ENCODE assay signal across 26 cellular contexts in the genomic region with DNA sequence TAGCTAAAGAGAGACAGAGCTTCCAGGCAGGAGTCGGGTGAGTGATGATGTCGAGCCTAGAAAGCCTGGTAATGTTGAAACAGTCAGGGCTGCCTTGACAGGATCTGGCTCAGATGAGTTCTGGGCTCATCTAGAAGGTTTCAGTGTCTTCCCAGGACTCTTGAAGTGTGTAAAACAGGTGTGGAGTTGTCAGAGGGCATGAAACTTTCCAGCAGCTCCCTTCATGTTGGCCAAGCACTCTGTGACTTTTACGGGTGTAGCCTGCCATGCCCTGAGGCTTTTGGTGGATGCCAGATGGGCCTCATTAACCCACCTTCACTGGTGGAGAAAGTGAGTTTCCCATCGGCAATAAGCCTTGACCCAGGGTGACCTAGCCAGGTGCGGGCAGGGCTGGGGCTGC.
DNase-seq lines count a peak whose midpoint lies in the region; ATAC-seq, FAIRE-seq and TF ChIP-seq lines count a peak whose summit lies in the region.
"Had no signal": no experiment of that assay in that cellular context is flagged by ENCODE, and none has a peak within 500 bp of the region (broad histone marks: within the 10 kb centered on the region; RNA-seq: fewer than 3 reads in every experiment).

No MANE protein-coding gene starts in this region.

- FAIRE-seq in urothelium cell line (lab: Jason Lieb, UNC), result no peak

- H3K4me1 ChIP-seq in BE2C (peaks cover 25% of the 10 kb centered on the region), Caco-2 (peaks cover 6% of the 10 kb centered on the region), neuronal stem cell (ENCODE audit: control insufficient read depth in 2 of 2, insufficient read depth in 1 of 2, low read depth in 1 of 2, low read length in 2 of 2) (peaks cover 3 to 6% of the 10 kb centered on the region in 2 donors), A673 (ENCODE audit: insufficient read depth, low read length, poor library complexity, severe bottlenecking) (peaks cover 8% of the 10 kb centered on the region)

- H3K79me1 ChIP-seq in neuronal stem cell (ENCODE audit: low read depth, low read length), result no peaks in the 10 kb centered on the region

- intact Hi-C loops in Caco-2 (cut with micrococcal nuclease; ENCODE audit: unreplicated experiment), result no loop called here
- intact Hi-C loops in MCF 10A (cut with micrococcal nuclease), result no loop called here
- intact Hi-C loops in A673 (cut with micrococcal nuclease; ENCODE audit: unreplicated experiment), result no loop called here

- H2BK5ac ChIP-seq in neuronal stem cell (ENCODE audit: low read length), result no peak overlapping the region

- CTCF ChIA-PET in Caco-2 (lab: Charles Lee) (no interaction called here), MCF 10A (lab: Yijun Ruan, JAX) (interaction anchor here (0.8 to 1.6 kb wide), 2 partner anchors 43 to 52 kb away, joined by 3 to 4 read pairs; no protein-coding TSS in a partner anchor), A673 (lab: Charles Lee) (no interaction called here)

- no peaks in the 10 kb centered on the region for H3K27me3 ChIP-seq in BE2C
- H3K27me3 ChIP-seq in Caco-2 (replicated peaks; ENCODE audit: control insufficient read depth, insufficient read depth, low read length), result no peaks in the 10 kb centered on the region
- no peaks in the 10 kb centered on the region for H3K27me3 ChIP-seq in neuronal stem cell (ENCODE audit: control insufficient read depth in 3 of 3, insufficient read depth in 3 of 3, low read depth in 1 of 3, low read length in 3 of 3)
- H3K27me3 ChIP-seq in A673 (replicated peaks; ENCODE audit: insufficient read depth, low read depth, low read length, poor library complexity), result no peaks in the 10 kb centered on the region
- H3K27me3 ChIP-seq: heart right ventricle, right atrium auricular region, SJCRH30 had no signal

- BruUV-seq in Caco-2 (replicated peaks; lab: Mats Ljungman, UMichigan), result no TSS peak
- no TSS peak for BruUV-seq in MCF 10A (replicated peaks; lab: Mats Ljungman, UMichigan)
- no TSS peak for BruUV-seq in A673 (replicated peaks; lab: Mats Ljungman, UMichigan)

- H3K14ac ChIP-seq in neuronal stem cell (ENCODE audit: low read length), result no peak overlapping the region

- no peak overlapping the region for H2BK12ac ChIP-seq in neuronal stem cell (ENCODE audit: low read length)

- H3K36me3 Mint-ChIP-seq in Caco-2 (ENCODE audit: insufficient read depth, unreplicated experiment), result no peaks in the 10 kb centered on the region
- no peaks in the 10 kb centered on the region for H3K36me3 Mint-ChIP-seq in MCF 10A (ENCODE audit: insufficient read depth, unreplicated experiment)
- H3K36me3 Mint-ChIP-seq in activated T-cell treated with anti-CD3 and anti-CD28 coated beads, Interleukin-2, amount 50 U/mL, for 72 hours (ENCODE audit: insufficient read depth in 2 of 2), result peaks cover 0 to 4% of the 10 kb centered on the region in 2 donors
- H3K36me3 Mint-ChIP-seq: activated naive CD4-positive, alpha-beta T cell treated with anti-CD3 and anti-CD28 coated beads, Interleukin-2, amount 50 U/mL, for 24 hours had no signal

- no peak overlapping the region for H3K23ac ChIP-seq in neuronal stem cell (ENCODE audit: low read depth, low read length, poor library complexity)

- peaks cover 3% of the 10 kb centered on the region for H3K27me3 Mint-ChIP-seq in Caco-2 (ENCODE audit: insufficient read depth, unreplicated experiment)
- no peaks in the 10 kb centered on the region for H3K27me3 Mint-ChIP-seq in MCF 10A (ENCODE audit: insufficient read depth, unreplicated experiment)
- H3K27me3 Mint-ChIP-seq in activated T-cell treated with anti-CD3 and anti-CD28 coated beads, Interleukin-2, amount 50 U/mL, for 72 hours (ENCODE audit: low read depth), result no peaks in the 10 kb centered on the region
- H3K27me3 Mint-ChIP-seq: activated CD4-positive, alpha-beta T cell treated with anti-CD3 and anti-CD28 coated beads for 36 hours; activated naive CD4-positive, alpha-beta T cell treated with anti-CD3 and anti-CD28 coated beads, Interleukin-2, amount 50 U/mL, for 24 hours; CD4-positive, alpha-beta T cell had no signal

- H3K9me3 Mint-ChIP-seq in Caco-2 (ENCODE audit: unreplicated experiment) (no peaks in the 10 kb centered on the region), MCF 10A (ENCODE audit: unreplicated experiment) (no peaks in the 10 kb centered on the region)
- H3K9me3 Mint-ChIP-seq in activated T-cell treated with anti-CD3 and anti-CD28 coated beads, Interleukin-2, amount 50 U/mL, for 72 hours, result peaks cover 0 to 3% of the 10 kb centered on the region in 2 donors
- H3K9me3 Mint-ChIP-seq: activated naive CD4-positive, alpha-beta T cell treated with anti-CD3 and anti-CD28 coated beads, Interleukin-2, amount 50 U/mL, for 24 hours; CD4-positive, alpha-beta T cell had no signal

- no peak overlapping the region for H3K9ac ChIP-seq in neuronal stem cell (ENCODE audit: low read depth, low read length, poor library complexity)

- no peak overlapping the region for H3K4ac ChIP-seq in neuronal stem cell (ENCODE audit: low read length)

- ATAC-seq in activated T-cell treated with anti-CD3 and anti-CD28 coated beads, Interleukin-2, amount 50 U/mL, for 72 hours (replicated peaks in 1 of 2), result no peak
- ATAC-seq: activated CD4-positive, alpha-beta T cell treated with anti-CD3 and anti-CD28 coated beads for 36 hours; left cardiac atrium had no signal

- peak overlapping the region; percentile 23 for H2BK15ac ChIP-seq in neuronal stem cell (ENCODE audit: low read length)

- TF ChIP-seq CTCF in BE2C (IDR thresholded peaks at IDR 0.05; ENCODE audit: low read depth, low read length) (no peak), Caco-2 (IDR thresholded peaks at IDR 0.05; ENCODE audit: insufficient read depth in 1 of 2, low read depth in 1 of 2, low read length in 1 of 2, severe bottlenecking in 1 of 2, unreplicated experiment in 1 of 2) (no peak), MCF 10A (IDR thresholded peaks at IDR 0.05; ENCODE audit: unreplicated experiment) (no peak), A673 (conservative IDR thresholded peaks at IDR 0.05; ENCODE audit: low read depth, low read length) (no peak)

- POLR2A ChIA-PET in Caco-2 (lab: Charles Lee), result no interaction called here
- POLR2A ChIA-PET in MCF 10A (lab: Yijun Ruan, JAX), result interaction anchor here (0.6 to 4.0 kb wide), 9 partner anchors 45 to 195 kb away, joined by 3 to 37 read pairs (median 3); a partner anchor contains a TSS
- POLR2A ChIA-PET in A673 (lab: Charles Lee; ENCODE audit: low non-redundant PET), result no interaction called here

- peaks cover 52% of the 10 kb centered on the region for H3K36me3 ChIP-seq in BE2C
- H3K36me3 ChIP-seq in Caco-2 (ENCODE audit: control insufficient read depth, insufficient read depth, low read length), result no peaks in the 10 kb centered on the region
- H3K36me3 ChIP-seq in neuronal stem cell (replicated peaks in 1 of 2; ENCODE audit: control insufficient read depth in 2 of 2, insufficient read depth in 2 of 2, low read length in 2 of 2), result no peaks in the 10 kb centered on the region
- H3K36me3 ChIP-seq in A673 (ENCODE audit: insufficient read depth, low read length, poor library complexity, severe bottlenecking), result no peaks in the 10 kb centered on the region
- H3K36me3 ChIP-seq: thoracic aorta had no signal

- H3K4me1 Mint-ChIP-seq in Caco-2 (ENCODE audit: low read depth, unreplicated experiment) (peaks cover 13% of the 10 kb centered on the region), MCF 10A (ENCODE audit: insufficient read depth, unreplicated experiment) (peaks cover 32% of the 10 kb centered on the region)
- peaks cover 55% of the 10 kb centered on the region for H3K4me1 Mint-ChIP-seq in activated T-cell treated with anti-CD3 and anti-CD28 coated beads, Interleukin-2, amount 50 U/mL, for 72 hours (ENCODE audit: low read depth)

- no peak overlapping the region for H4K8ac ChIP-seq in neuronal stem cell (ENCODE audit: low read depth, low read length)

- no peak overlapping the region for H2AK5ac ChIP-seq in neuronal stem cell (ENCODE audit: low read depth, low read length)

- no peak overlapping the region for H2AFZ ChIP-seq in neuronal stem cell (ENCODE audit: low read length)
- H2AFZ ChIP-seq: PC-9 had no signal

- H3K4me3 ChIP-seq in BE2C (ENCODE audit: low read depth, low read length) (no peak overlapping the region), Caco-2 (ENCODE audit: low read depth, low read length) (no peak overlapping the region), neuronal stem cell (ENCODE audit: low read length in 2 of 2) (no peak overlapping the region), A673 (ENCODE audit: low read depth, low read length, poor library complexity, severe bottlenecking) (no peak overlapping the region)
- H3K4me3 ChIP-seq: heart right ventricle, PC-9, right atrium auricular region, SJCRH30, thoracic aorta had no signal

- H2BK120ac ChIP-seq in neuronal stem cell (ENCODE audit: low read depth, low read length), result no peak overlapping the region

- DNase-seq in BE2C, result peak; percentile 43
- DNase-seq in Caco-2, result no peak
- DNase-seq in MCF 10A (ENCODE audit: unreplicated experiment), result no peak
- DNase-seq in neuronal stem cell (ENCODE audit: low spot score), result no peak
- DNase-seq in urothelium cell line (ENCODE audit: low spot score), result no peak
- DNase-seq in A673 (ENCODE audit: low spot score), result no peak
- DNase-seq in activated T-cell treated with anti-CD3 and anti-CD28 coated beads, Interleukin-2, amount 50 U/mL, for 72 hours, result no peak
- DNase-seq in activated CD4-positive, alpha-beta T cell treated with anti-CD3 and anti-CD28 coated beads, Interleukin-2, amount 50 U/mL, for 48 hours, result no peak
- DNase-seq: activated CD4-positive, alpha-beta T cell treated with anti-CD3 and anti-CD28 coated beads for 36 hours; CD4-positive, alpha-beta T cell; GDM1; GOT3; heart right ventricle; KBM-7; left cardiac atrium; mesendoderm; NCI-H1436 treated with DMSO at 0.1 percent for 48 hours; occipital lobe; PC-9; SJCRH30; stimulated activated CD4-positive, alpha-beta T cell treated with anti-CD3 and anti-CD28 coated beads, Interleukin-12 subunit alpha, Interleukin-12 subunit beta, amount 100 ng/mL, for 4 hours; stimulated activated CD4-positive, alpha-beta T cell treated with anti-CD3 and anti-CD28 coated beads, Interleukin-4, amount 100 ng/mL, for 24 hours; stimulated activated naive CD4-positive, alpha-beta T cell had no signal

- no peak overlapping the region for H4K91ac ChIP-seq in neuronal stem cell (ENCODE audit: low read depth, low read length, poor library complexity)

- H3K18ac ChIP-seq in neuronal stem cell (ENCODE audit: low read length), result no peak overlapping the region

- no CpG with 5 or more reads among the region's 5 CpGs for WGBS in neuronal stem cell (ENCODE audit: extremely low coverage in 2 of 2, insufficient read length in 2 of 2, insufficient replicate concordance in 1 of 2), 2 donors

- no peak overlapping the region for H3K27ac ChIP-seq in neuronal stem cell (replicated peaks; ENCODE audit: low read length)
- H3K27ac ChIP-seq in A673 (ENCODE audit: low read depth, low read length, poor library complexity, severe bottlenecking), result no peak overlapping the region
- H3K27ac ChIP-seq: PC-9, SJCRH30, thoracic aorta had no signal

- H3K27ac Mint-ChIP-seq in Caco-2 (ENCODE audit: unreplicated experiment) (peak overlapping the region; percentile 16), MCF 10A (ENCODE audit: low read depth, unreplicated experiment) (peak overlapping the region; percentile 33)
- H3K27ac Mint-ChIP-seq in activated T-cell treated with anti-CD3 and anti-CD28 coated beads, Interleukin-2, amount 50 U/mL, for 72 hours, result no peak overlapping the region
- H3K27ac Mint-ChIP-seq: activated CD4-positive, alpha-beta T cell treated with anti-CD3 and anti-CD28 coated beads for 36 hours; activated naive CD4-positive, alpha-beta T cell treated with anti-CD3 and anti-CD28 coated beads, Interleukin-2, amount 50 U/mL, for 24 hours had no signal

- H3K4me3 Mint-ChIP-seq in Caco-2 (ENCODE audit: unreplicated experiment), result no peak overlapping the region
- H3K4me3 Mint-ChIP-seq in MCF 10A (ENCODE audit: unreplicated experiment), result no peak overlapping the region
- H3K4me3 Mint-ChIP-seq in activated T-cell treated with anti-CD3 and anti-CD28 coated beads, Interleukin-2, amount 50 U/mL, for 72 hours, result no peak overlapping the region
- H3K4me3 Mint-ChIP-seq: activated CD4-positive, alpha-beta T cell treated with anti-CD3 and anti-CD28 coated beads for 36 hours had no signal

- H3K4me2 ChIP-seq in neuronal stem cell (ENCODE audit: insufficient read depth, low read length, poor library complexity, severe bottlenecking), result no peak overlapping the region
- H3K4me2 ChIP-seq: PC-9 had no signal

- no peaks in the 10 kb centered on the region for H3K9me3 ChIP-seq in BE2C
- no peaks in the 10 kb centered on the region for H3K9me3 ChIP-seq in Caco-2
- no peaks in the 10 kb centered on the region for H3K9me3 ChIP-seq in neuronal stem cell (replicated peaks in 1 of 2; ENCODE audit: control insufficient read depth in 2 of 2, insufficient read depth in 1 of 2, low read depth in 1 of 2, low read length in 2 of 2)
- no peaks in the 10 kb centered on the region for H3K9me3 ChIP-seq in A673 (ENCODE audit: low read depth, low read length, poor library complexity, severe bottlenecking)
- H3K9me3 ChIP-seq: heart right ventricle, right atrium auricular region, SJCRH30, thoracic aorta had no signal
